Comparison of ENCODE assay signal across 17 cellular contexts in the genomic region with DNA sequence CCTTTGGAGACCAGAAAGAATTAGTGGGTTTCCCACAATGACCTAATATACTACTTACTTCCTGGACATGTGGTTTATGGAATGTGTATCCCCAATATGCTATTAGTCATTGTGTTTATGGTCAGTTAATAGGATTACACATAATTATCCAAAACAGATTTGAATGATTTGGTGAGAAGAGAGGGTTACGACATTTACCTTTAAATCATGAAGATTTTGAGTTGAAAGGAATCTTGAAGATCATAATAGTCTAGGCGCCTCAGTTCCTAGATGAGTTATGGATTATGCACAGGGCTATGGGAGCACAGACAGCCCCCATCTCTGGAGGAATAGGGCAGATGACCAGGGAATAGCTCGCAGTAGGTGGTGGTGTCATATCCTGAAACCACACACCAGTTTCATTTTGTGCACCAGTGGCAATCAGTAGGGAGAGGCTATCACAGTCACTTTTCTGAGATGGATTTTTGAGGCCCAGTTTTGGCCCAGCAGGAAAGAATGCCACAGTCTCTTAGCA.
DNase-seq lines count a peak whose midpoint lies in the region; ATAC-seq and TF ChIP-seq lines count a peak whose summit lies in the region.
"Had no signal": no experiment of that assay in that cellular context is flagged by ENCODE, and none has a peak within 500 bp of the region (broad histone marks: within the 10 kb centered on the region; RNA-seq: fewer than 3 reads in every experiment).

No MANE protein-coding gene starts in this region.

- no peaks in the 10 kb centered on the region for H3K9me3 ChIP-seq in SJSA1 (replicated peaks)
- H3K9me3 ChIP-seq: testis had no signal

- H3K36me3 ChIP-seq in SJSA1: peaks cover 75% of the 10 kb centered on the region

- DNase-seq in H4 (ENCODE audit: low spot score): peak; percentile 37
- peak in 1 of 2 experiments; percentile 65 for DNase-seq in SJSA1 (ENCODE audit: low read depth in 1 of 2, low spot score in 2 of 2)
- peak; percentile 93 for DNase-seq in fibroblast of mammary gland (ENCODE audit: low read depth)
- peak; percentile 85 for DNase-seq in renal cortical epithelial cell (ENCODE audit: low read depth)
- DNase-seq in NCI-H187 (lab: John Stamatoyannopoulos, UW): no peak
- DNase-seq in activated CD4-positive, alpha-beta T cell treated with anti-CD3 and anti-CD28 coated beads, Interleukin-2, amount 50 U/mL, for 48 hours: no peak
- DNase-seq: activated CD8-positive, alpha-beta memory T cell treated with anti-CD3 and anti-CD28 coated beads for 24 hours; CD4-positive, alpha-beta memory T cell; glutamatergic neuron; natural killer cell; NCI-H1930; NCI-H526 treated with DMSO at 0.1 percent for 48 hours; testis had no signal

- ATAC-seq in HG03139 (IDR thresholded peaks at IDR 0.05; ENCODE audit: unreplicated experiment) (no peak), GM19463 (IDR thresholded peaks at IDR 0.05; ENCODE audit: unreplicated experiment) (no peak)
- ATAC-seq: activated naive CD4-positive, alpha-beta T cell treated with anti-CD3 and anti-CD28 coated beads, Interleukin-2, amount 50 U/mL, for 72 hours; natural killer cell had no signal

- no peaks in the 10 kb centered on the region for H3K27me3 ChIP-seq in SJSA1 (replicated peaks)
- H3K27me3 ChIP-seq: testis had no signal

- H3K4me1 ChIP-seq in SJSA1 (replicated peaks): peaks cover 62% of the 10 kb centered on the region

- no peak overlapping the region for H3K4me3 ChIP-seq in SJSA1
- no peak overlapping the region for H3K4me3 ChIP-seq in fibroblast of mammary gland (ENCODE audit: control insufficient read depth, low read depth, low read length)
- H3K4me3 ChIP-seq: skin epidermis, testis had no signal

- TF ChIP-seq CTCF in fibroblast of mammary gland (conservative IDR thresholded peaks at IDR 0.05; ENCODE audit: control insufficient read depth, insufficient read depth, low read depth, low read length): no peak

- H3K27ac ChIP-seq in SJSA1: peak overlapping the region; percentile 70
- H3K27ac ChIP-seq: testis had no signal

Comparison
In these comparisons a context has a peak if more than half of its experiments do, and no peak if none do; other contexts are left out.
1. DNase-seq: peak in H4 (single experiment), fibroblast of mammary gland (single experiment) and renal cortical epithelial cell (single experiment); none in NCI-H187 (0 of 2) and activated CD4-positive, alpha-beta T cell treated with anti-CD3 and anti-CD28 coated beads, Interleukin-2, amount 50 U/mL, for 48 hours (0 of 2).